Comparison of ENCODE assay signal across 8 cellular contexts in the genomic region with DNA sequence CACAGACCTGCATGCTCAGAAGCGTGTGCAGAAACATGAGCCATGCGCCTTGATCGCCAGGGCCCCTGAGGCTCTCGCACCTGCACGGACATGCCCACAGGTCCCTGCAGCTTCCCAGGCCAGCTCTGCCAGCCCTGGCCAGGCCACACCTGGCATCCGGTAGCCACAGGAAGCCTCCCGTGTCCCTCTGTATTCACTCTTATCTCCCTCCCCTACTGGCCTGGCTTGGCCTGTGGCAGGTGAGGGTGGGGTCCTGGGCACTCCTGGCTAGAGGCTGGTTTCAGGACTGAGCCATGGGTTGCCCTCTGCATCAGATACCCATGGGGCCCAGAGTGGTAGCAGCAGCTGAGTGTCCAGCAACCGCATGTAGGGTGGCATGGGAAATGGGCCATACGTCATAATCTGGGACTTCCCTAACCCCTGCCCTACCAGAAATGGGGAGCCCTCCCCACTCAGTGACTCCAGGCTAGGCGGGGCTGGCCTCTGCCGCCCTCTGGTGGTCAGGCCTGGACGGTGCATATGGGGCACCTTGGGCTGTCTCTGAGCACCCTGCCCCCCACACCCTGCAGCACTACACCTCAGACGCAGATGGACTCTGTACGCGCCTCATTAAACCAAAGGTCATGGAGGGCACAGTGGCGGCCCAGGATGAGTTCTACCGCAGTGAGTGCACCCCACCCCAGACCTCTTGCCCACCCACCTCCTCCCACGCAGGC. TPM values are rescaled to one million over a fixed set of nuclear protein-coding genes. Genes with fewer than 3 reads are reported as not detected.
A peak's percentile ranks its signal among the peaks of the same experiment; 100 is the strongest.
DNase-seq lines count a peak whose midpoint lies in the region; ATAC-seq and TF ChIP-seq lines count a peak whose summit lies in the region.

No MANE protein-coding gene starts in this region.

- no peaks in the 10 kb centered on the region for H3K27me3 ChIP-seq in effector memory CD4-positive, alpha-beta T cell (replicated peaks; ENCODE audit: control insufficient read depth, insufficient read depth, low read length, poor library complexity, severe bottlenecking)

- peak; percentile 50 for ATAC-seq in HG02938 (IDR thresholded peaks at IDR 0.05; ENCODE audit: unreplicated experiment)

- peak overlapping the region; percentile 90 for H3K27ac ChIP-seq in effector memory CD4-positive, alpha-beta T cell (ENCODE audit: insufficient read depth, low read length, poor library complexity, severe bottlenecking)

- no peak overlapping the region for H3K4me3 Mint-ChIP-seq in mesothelial cell of epicardium

- H3K9me3 Mint-ChIP-seq in mesothelial cell of epicardium, result no peaks in the 10 kb centered on the region

- no peaks in the 10 kb centered on the region for H3K9me3 ChIP-seq in effector memory CD4-positive, alpha-beta T cell (ENCODE audit: control insufficient read depth, low read length)

- peak; percentile 42 for DNase-seq in NCI-H1436 (lab: John Stamatoyannopoulos, UW)
- DNase-seq in NCI-H1436 treated with DMSO at 0.1 percent for 48 hours (lab: John Stamatoyannopoulos, UW), result no peak
- peak; percentile 76 for DNase-seq in NCI-H69 (lab: John Stamatoyannopoulos, UW)
- DNase-seq in activated CD8-positive, alpha-beta memory T cell treated with anti-CD3 and anti-CD28 coated beads for 1 hour (ENCODE audit: extremely low read depth in 1 of 2, low read depth in 1 of 2), result peak; percentile 57 to 75
- peak; percentile 79 to 85 (median 84) for DNase-seq in effector memory CD4-positive, alpha-beta T cell
- peak in 1 of 2 experiments; percentile 74 for DNase-seq in mesothelial cell of epicardium (ENCODE audit: low spot score in 2 of 2, unreplicated experiment in 2 of 2)
- peak; percentile 63 for DNase-seq in stimulated activated CD8-positive, alpha-beta memory T cell treated with anti-CD3 and anti-CD28 coated beads, Interleukin-7, amount 100 ng/mL, for 24 hours (ENCODE audit: low read depth)

- no peaks in the 10 kb centered on the region for H3K27me3 Mint-ChIP-seq in mesothelial cell of epicardium (ENCODE audit: low read depth)

- H3K36me3 Mint-ChIP-seq in mesothelial cell of epicardium, result peaks cover 12% of the 10 kb centered on the region

- H3K4me3 ChIP-seq in effector memory CD4-positive, alpha-beta T cell (ENCODE audit: insufficient read depth, low read depth, low read length, poor library complexity, severe bottlenecking), result no peak overlapping the region

- peaks cover 68% of the 10 kb centered on the region for H3K36me3 ChIP-seq in effector memory CD4-positive, alpha-beta T cell (ENCODE audit: control insufficient read depth, insufficient read depth, low read length)

- peaks cover 50% of the 10 kb centered on the region for H3K4me1 ChIP-seq in effector memory CD4-positive, alpha-beta T cell (ENCODE audit: control insufficient read depth, insufficient read depth, low read length, poor library complexity, severe bottlenecking)

- H3K4me1 Mint-ChIP-seq in mesothelial cell of epicardium, result no peaks in the 10 kb centered on the region

- peak; percentile 90 for TF ChIP-seq CTCF in mesothelial cell of epicardium (IDR thresholded peaks at IDR 0.05; ENCODE audit: unreplicated experiment)

- H3K27ac Mint-ChIP-seq in mesothelial cell of epicardium, result no peak overlapping the region

RNA-seq across cellular contexts. Expression of a gene that starts 12.6 kb away (rescaled TPM):
- total RNA-seq in mesothelial cell of epicardium, result 0.16 to 0.65 TPM (median 0.35 TPM) in 3 replicates

RNA-seq across cellular contexts. Expression of a gene that starts 18.1 kb away (rescaled TPM):
- 57.0 to 59.0 TPM (median 58.1 TPM) in 3 replicates for total RNA-seq in mesothelial cell of epicardium

RNA-seq across cellular contexts. Expression of a gene that starts 26.4 kb away (rescaled TPM):
- total RNA-seq in mesothelial cell of epicardium, result 0.14 TPM in 1 of 3 replicates, not detected in the others

RNA-seq across cellular contexts. Expression of a gene that starts 43.0 kb away (rescaled TPM):
- total RNA-seq in mesothelial cell of epicardium, result 30.9 to 34.8 TPM (median 32.6 TPM) in 3 replicates

RNA-seq across cellular contexts. Expression of a gene that starts 51.4 kb away (rescaled TPM):
- 0.09 TPM in 1 of 3 replicates, not detected in the others for total RNA-seq in mesothelial cell of epicardium
